21 cellular contexts compared by ENCODE assay signal in the genomic region with DNA sequence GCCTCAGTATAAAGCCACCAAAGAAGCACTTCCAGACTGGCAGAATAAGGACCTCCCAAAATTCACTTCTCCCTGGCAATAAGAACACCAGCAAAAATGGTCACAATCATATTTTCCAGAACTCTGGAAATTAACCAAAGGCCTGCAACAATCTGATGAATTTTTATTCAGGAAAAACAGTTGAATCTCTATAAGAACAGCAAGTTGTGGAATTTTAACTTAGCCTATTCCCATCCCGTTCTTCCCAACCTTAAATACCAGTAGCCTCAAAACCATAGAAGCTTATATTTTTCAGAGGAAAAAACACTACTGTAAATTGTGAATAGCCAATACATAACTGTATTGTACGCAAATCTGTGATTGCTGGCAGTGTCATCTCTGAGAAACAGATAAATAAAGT.
A peak's percentile ranks its signal among the peaks of the same experiment; 100 is the strongest.
DNase-seq lines count a peak whose midpoint lies in the region; ATAC-seq, FAIRE-seq and TF ChIP-seq lines count a peak whose summit lies in the region.
"Had no signal": no experiment of that assay in that cellular context is flagged by ENCODE, and none has a peak within 500 bp of the region (broad histone marks: within the 10 kb centered on the region; RNA-seq: fewer than 3 reads in every experiment).

No MANE protein-coding gene starts in this region.

- no peak overlapping the region for H3K4me3 Mint-ChIP-seq in neural progenitor cell
- H3K4me3 Mint-ChIP-seq: B cell; CD4-positive, alpha-beta T cell; CD8-positive, alpha-beta T cell had no signal

- H3K4me1 Mint-ChIP-seq in neural progenitor cell = no peaks in the 10 kb centered on the region
- H3K4me1 Mint-ChIP-seq: B cell had no signal

- H4K20me1 ChIP-seq in K562 (replicated peaks; ENCODE audit: control insufficient read depth, insufficient read depth, low read length) (no peaks in the 10 kb centered on the region), neural progenitor cell (ENCODE audit: low read depth) (no peaks in the 10 kb centered on the region)
- H4K20me1 ChIP-seq: BLaER1 treated with 17β-estradiol and CSF1 and Interleukin-3, amounts not matched to agents 10 nM and 100 nM had no signal

- no peak for FAIRE-seq in K562 (lab: Jason Lieb, UNC)
- FAIRE-seq: A549, D721Med, G401.6, GM12891 had no signal

- H2AFZ ChIP-seq in K562 (ENCODE audit: low read depth, low read length) (peak overlapping the region; percentile 66), neural progenitor cell (replicated peaks) (peak overlapping the region; percentile 71)

- H3K27me3 Mint-ChIP-seq in neural progenitor cell (ENCODE audit: insufficient read depth, low read depth) = no peaks in the 10 kb centered on the region
- H3K27me3 Mint-ChIP-seq: B cell; CD4-positive, alpha-beta T cell had no signal

- TF ChIP-seq RAD21 in K562 (CRISPR knock-in tag; conservative IDR thresholded peaks at IDR 0.05 in 1 of 2, IDR thresholded peaks at IDR 0.05 in 1 of 2) = no peak

- H3K9me3 ChIP-seq in HEK293 (ENCODE audit: control insufficient read depth, insufficient read depth, low read depth, low read length) = no peaks in the 10 kb centered on the region
- H3K9me3 ChIP-seq in K562 (replicated peaks; ENCODE audit: control insufficient read depth, insufficient read depth, low read depth, low read length) = no peaks in the 10 kb centered on the region; the same call in 1 of the 2 replicates
- no peaks in the 10 kb centered on the region for H3K9me3 ChIP-seq in neural progenitor cell (ENCODE audit: low read depth)
- H3K9me3 ChIP-seq in spleen = peaks cover 0 to 11% (median 0%) of the 10 kb centered on the region in 8 donors
- H3K9me3 ChIP-seq: A549, Caco-2 had no signal

- H3K27me3 ChIP-seq in K562 (ENCODE audit: control insufficient read depth in 2 of 2, insufficient read depth in 2 of 2, low read length in 2 of 2) = no peaks in the 10 kb centered on the region
- no peaks in the 10 kb centered on the region for H3K27me3 ChIP-seq in neural progenitor cell
- no peaks in the 10 kb centered on the region for H3K27me3 ChIP-seq in spleen (replicated peaks in 1 of 7)
- H3K27me3 ChIP-seq: BLaER1 treated with 17β-estradiol and CSF1 and Interleukin-3, amounts not matched to agents 10 nM and 100 nM had no signal

- no peak overlapping the region for H3K27ac Mint-ChIP-seq in neural progenitor cell
- H3K27ac Mint-ChIP-seq: B cell; CD4-positive, alpha-beta T cell; CD8-positive, alpha-beta T cell had no signal

- H3K4me1 ChIP-seq in HEK293 (ENCODE audit: control insufficient read depth, insufficient read depth, low read length) (no peaks in the 10 kb centered on the region), K562 (replicated peaks in 1 of 2; ENCODE audit: control insufficient read depth in 2 of 2, insufficient read depth in 2 of 2, low read length in 2 of 2) (no peaks in the 10 kb centered on the region), neural progenitor cell (no peaks in the 10 kb centered on the region), spleen (no peaks in the 10 kb centered on the region)
- H3K4me1 ChIP-seq: A549; BLaER1 treated with 17β-estradiol and CSF1 and Interleukin-3, amounts not matched to agents 10 nM and 100 nM; Caco-2 had no signal

- H3K27ac ChIP-seq in HEK293 (ENCODE audit: extremely low read depth, low read depth, low read length) = no peak overlapping the region
- no peak overlapping the region for H3K27ac ChIP-seq in K562 (ENCODE audit: extremely low read depth, low read depth, low read length)
- no peak overlapping the region for H3K27ac ChIP-seq in neural progenitor cell
- H3K27ac ChIP-seq in spleen = no peak overlapping the region
- H3K27ac ChIP-seq: 22Rv1; A549; BLaER1 treated with 17β-estradiol and CSF1 and Interleukin-3, amounts not matched to agents 10 nM and 100 nM; C4-2B had no signal

- H3K36me3 Mint-ChIP-seq in neural progenitor cell = no peaks in the 10 kb centered on the region
- H3K36me3 Mint-ChIP-seq: CD8-positive, alpha-beta T cell had no signal

- CTCF ChIA-PET in HEK293 (lab: Yijun Ruan, JAX) (no interaction called here), K562 (lab: Yijun Ruan, JAX; ENCODE audit: low intra/inter-chr PET ratio) (no interaction called here)

- no peak for TF ChIP-seq EP300 in K562 (IDR thresholded peaks at IDR 0.05; ENCODE audit: low read length)

- H3K9me1 ChIP-seq in K562 (ENCODE audit: control insufficient read depth, insufficient read depth, low read length) = no peaks in the 10 kb centered on the region

- no peak overlapping the region for H3K4me2 ChIP-seq in K562 (ENCODE audit: insufficient read depth, low read length)
- no peak overlapping the region for H3K4me2 ChIP-seq in neural progenitor cell
- H3K4me2 ChIP-seq: A549; BLaER1 treated with 17β-estradiol and CSF1 and Interleukin-3, amounts not matched to agents 10 nM and 100 nM had no signal

- TF ChIP-seq POLR2A in K562 (conservative IDR thresholded peaks at IDR 0.05) (no peak), spleen (IDR thresholded peaks at IDR 0.05) (no peak)

- H3F3A ChIP-seq in neural progenitor cell (ENCODE audit: low read depth) = no peaks in the 10 kb centered on the region

- H3K36me3 ChIP-seq in HEK293 (ENCODE audit: control insufficient read depth in 2 of 2, insufficient read depth in 1 of 2, low read length in 2 of 2) (no peaks in the 10 kb centered on the region), K562 (ENCODE audit: control insufficient read depth, insufficient read depth, low read length) (no peaks in the 10 kb centered on the region), neural progenitor cell (no peaks in the 10 kb centered on the region), spleen (no peaks in the 10 kb centered on the region)
- H3K36me3 ChIP-seq: BLaER1 treated with 17β-estradiol and CSF1 and Interleukin-3, amounts not matched to agents 10 nM and 100 nM had no signal

- DNase-seq in K562 (ENCODE audit: extremely low read depth in 1 of 4, low spot score in 3 of 4) (no peak), neural progenitor cell (ENCODE audit: low spot score) (no peak), NCI-H1105 (lab: John Stamatoyannopoulos, UW) (no peak), left colon (no peak), spleen (no peak)
- DNase-seq: AML-193; Caco-2; Calu3; CD4-positive, alpha-beta T cell; CD8-positive, alpha-beta T cell; DMS79 treated with DMSO at 0.1 percent for 48 hours; GF-D8 had no signal

- H3K79me2 ChIP-seq in K562 (ENCODE audit: control insufficient read depth, insufficient read depth, low read length) = no peaks in the 10 kb centered on the region
- H3K79me2 ChIP-seq in neural progenitor cell (ENCODE audit: low read depth) = no peaks in the 10 kb centered on the region

- WGBS in K562 (ENCODE audit: insufficient coverage, low coverage, missing lambda C conversion rate) = 54% methylated on average over 2 of the region's 2 CpGs
- 84 to 93% (median 91%) methylated on average over 2 of the region's 2 CpGs for WGBS in spleen, 5 donors

- no TSS peak for BruUV-seq in K562 (replicated peaks; lab: Mats Ljungman, UMichigan)

- TF ChIP-seq CTCF in HEK293 (tag by site-specific recombination; IDR thresholded peaks at IDR 0.05) (no peak), K562 (IDR thresholded peaks at IDR 0.05 in 2 of 3, conservative IDR thresholded peaks at IDR 0.05 in 1 of 3; ENCODE audit: insufficient read depth in 2 of 3, low read depth in 1 of 3, low read length in 3 of 3) (no peak), neural progenitor cell (IDR thresholded peaks at IDR 0.05) (no peak), spleen (IDR thresholded peaks at IDR 0.05 in 8 of 11, conservative IDR thresholded peaks at IDR 0.05 in 3 of 11) (no peak)

- no peak for ATAC-seq in K562
- ATAC-seq in left colon = no peak
- ATAC-seq: A549; CD8-positive, alpha-beta T cell had no signal

- in situ Hi-C loops in K562 (cut with MboI) = no loop called here

- POLR2A ChIA-PET in HEK293 (lab: Yijun Ruan, JAX) = no interaction called here
- POLR2A ChIA-PET in K562 (lab: Yijun Ruan, JAX) = interaction anchor here (1.6 kb wide), 1 partner anchor 35 kb away, joined by 5 read pairs; no protein-coding TSS in a partner anchor

- peaks cover 7% of the 10 kb centered on the region for H3K9me3 Mint-ChIP-seq in neural progenitor cell

- intact Hi-C loops in K562 (cut with micrococcal nuclease) (no loop called here), left colon (cut with DNase I, micrococcal nuclease) (no loop called here), spleen (cut with DNase I; ENCODE audit: low total_unique reads) (no loop called here)

- H3K9ac ChIP-seq in K562 (ENCODE audit: insufficient read depth in 1 of 2, low read depth in 2 of 2, low read length in 2 of 2) (no peak overlapping the region), neural progenitor cell (no peak overlapping the region)
- H3K9ac ChIP-seq: BLaER1 treated with 17β-estradiol and CSF1 and Interleukin-3, amounts not matched to agents 10 nM and 100 nM had no signal

- H3K4me3 ChIP-seq in HEK293 (ENCODE audit: low read depth, low read length) (no peak overlapping the region), K562 (no peak overlapping the region), neural progenitor cell (no peak overlapping the region), spleen (no peak overlapping the region)
- H3K4me3 ChIP-seq: A549; BLaER1 treated with 17β-estradiol and CSF1 and Interleukin-3, amounts not matched to agents 10 nM and 100 nM had no signal

TF ChIP-seq in K562, 482 proteins besides CTCF, POLR2A, EP300 and RAD21 (continues in another document):
- TF ChIP-seq, protein P1, sequence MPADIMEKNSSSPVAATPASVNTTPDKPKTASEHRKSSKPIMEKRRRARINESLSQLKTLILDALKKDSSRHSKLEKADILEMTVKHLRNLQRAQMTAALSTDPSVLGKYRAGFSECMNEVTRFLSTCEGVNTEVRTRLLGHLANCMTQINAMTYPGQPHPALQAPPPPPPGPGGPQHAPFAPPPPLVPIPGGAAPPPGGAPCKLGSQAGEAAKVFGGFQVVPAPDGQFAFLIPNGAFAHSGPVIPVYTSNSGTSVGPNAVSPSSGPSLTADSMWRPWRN (IDR thresholded peaks at IDR 0.05; ENCODE audit: low read depth) = no peak
